Comparison of ENCODE assay signal across 12 cellular contexts in genomic region chr7:35728412-35729060, GRCh38. TPM values are rescaled to one million over a fixed set of nuclear protein-coding genes. Genes with fewer than 3 reads are reported as not detected.
DNase-seq lines count a peak whose midpoint lies in the region; ATAC-seq lines count a peak whose summit lies in the region.
"Had no signal": no experiment of that assay in that cellular context is flagged by ENCODE, and none has a peak within 500 bp of the region (broad histone marks: within the 10 kb centered on the region; RNA-seq: fewer than 3 reads in every experiment).

No MANE protein-coding gene starts in this region.

- peak overlapping the region; percentile 80 for H3K27ac Mint-ChIP-seq in stimulated activated naive CD8-positive, alpha-beta T cell treated with anti-CD3 and anti-CD28 coated beads, Interleukin-15, Interleukin-2, amounts not matched to agents 100 ng/mL and 50 ng/mL, for 24 hours
- peak overlapping the region; percentile 30 for H3K27ac Mint-ChIP-seq in activated naive CD8-positive, alpha-beta T cell treated with anti-CD3 and anti-CD28 coated beads for 36 hours
- H3K27ac Mint-ChIP-seq in memory B cell: peak overlapping the region; percentile 99

- no peaks in the 10 kb centered on the region for H3K9me3 Mint-ChIP-seq in stimulated activated naive CD8-positive, alpha-beta T cell treated with anti-CD3 and anti-CD28 coated beads, Interleukin-15, Interleukin-2, amounts not matched to agents 100 ng/mL and 50 ng/mL, for 24 hours
- peaks cover 3% of the 10 kb centered on the region for H3K9me3 Mint-ChIP-seq in activated naive CD8-positive, alpha-beta T cell treated with anti-CD3 and anti-CD28 coated beads for 36 hours
- H3K9me3 Mint-ChIP-seq in memory B cell: no peaks in the 10 kb centered on the region

- no peak for DNase-seq in stimulated activated naive CD8-positive, alpha-beta T cell treated with anti-CD3 and anti-CD28 coated beads, Interleukin-15, Interleukin-2, amounts not matched to agents 100 U/mL and 50 U/mL, for 24 hours
- no peak for DNase-seq in activated naive CD8-positive, alpha-beta T cell treated with anti-CD3 and anti-CD28 coated beads for 36 hours
- DNase-seq in memory B cell (ENCODE audit: low spot score in 2 of 2): no peak
- DNase-seq in HCEC 1CT: no peak
- DNase-seq in DMS79 (lab: John Stamatoyannopoulos, UW): no peak
- no peak for DNase-seq in GM19238 (ENCODE audit: insufficient read length, low spot score)
- DNase-seq: body of pancreas, GF-D8, left lung, NCI-H510A had no signal

- no peaks in the 10 kb centered on the region for H3K36me3 Mint-ChIP-seq in stimulated activated naive CD8-positive, alpha-beta T cell treated with anti-CD3 and anti-CD28 coated beads, Interleukin-15, Interleukin-2, amounts not matched to agents 100 ng/mL and 50 ng/mL, for 24 hours (ENCODE audit: low read depth)
- peaks cover 4% of the 10 kb centered on the region for H3K36me3 Mint-ChIP-seq in activated naive CD8-positive, alpha-beta T cell treated with anti-CD3 and anti-CD28 coated beads for 36 hours
- peaks cover 3% of the 10 kb centered on the region for H3K36me3 Mint-ChIP-seq in memory B cell

- no peak for ATAC-seq in stimulated activated naive CD8-positive, alpha-beta T cell treated with anti-CD3 and anti-CD28 coated beads, Interleukin-15, Interleukin-2, amounts not matched to agents 100 U/mL and 50 U/mL, for 24 hours
- ATAC-seq in memory B cell (ENCODE audit: low read depth) (no peak), HG02973 (IDR thresholded peaks at IDR 0.05; ENCODE audit: unreplicated experiment) (no peak)
- ATAC-seq: body of pancreas, left lung had no signal

- no peak overlapping the region for H3K4me3 Mint-ChIP-seq in stimulated activated naive CD8-positive, alpha-beta T cell treated with anti-CD3 and anti-CD28 coated beads, Interleukin-15, Interleukin-2, amounts not matched to agents 100 ng/mL and 50 ng/mL, for 24 hours
- H3K4me3 Mint-ChIP-seq in activated naive CD8-positive, alpha-beta T cell treated with anti-CD3 and anti-CD28 coated beads for 36 hours: no peak overlapping the region
- peak overlapping the region; percentile 49 for H3K4me3 Mint-ChIP-seq in memory B cell

- H3K27me3 Mint-ChIP-seq in stimulated activated naive CD8-positive, alpha-beta T cell treated with anti-CD3 and anti-CD28 coated beads, Interleukin-15, Interleukin-2, amounts not matched to agents 100 ng/mL and 50 ng/mL, for 24 hours: no peaks in the 10 kb centered on the region
- H3K27me3 Mint-ChIP-seq in activated naive CD8-positive, alpha-beta T cell treated with anti-CD3 and anti-CD28 coated beads for 36 hours: no peaks in the 10 kb centered on the region
- H3K27me3 Mint-ChIP-seq in memory B cell: no peaks in the 10 kb centered on the region

- H3K4me1 Mint-ChIP-seq in stimulated activated naive CD8-positive, alpha-beta T cell treated with anti-CD3 and anti-CD28 coated beads, Interleukin-15, Interleukin-2, amounts not matched to agents 100 ng/mL and 50 ng/mL, for 24 hours (ENCODE audit: low read depth): peaks cover 88% of the 10 kb centered on the region
- H3K4me1 Mint-ChIP-seq in activated naive CD8-positive, alpha-beta T cell treated with anti-CD3 and anti-CD28 coated beads for 36 hours: peaks cover 54% of the 10 kb centered on the region
- peaks cover 56% of the 10 kb centered on the region for H3K4me1 Mint-ChIP-seq in memory B cell

RNA-seq across cellular contexts. Expression of gene HERPUD2, which starts 33.6 kb away (rescaled TPM):
- 10 to 100 TPM; 19.1 to 21.3 TPM for total RNA-seq in activated naive CD8-positive, alpha-beta T cell treated with anti-CD3 and anti-CD28 coated beads for 36 hours

Comparison
In these comparisons a context has a peak if more than half of its experiments do, and no peak if none do; other contexts are left out.
1. H3K27ac Mint-ChIP-seq: peak in every context shown above with its lines; median percentile 99 in memory B cell; 80 in stimulated activated naive CD8-positive, alpha-beta T cell treated with anti-CD3 and anti-CD28 coated beads, Interleukin-15, Interleukin-2, amounts not matched to agents 100 ng/mL and 50 ng/mL, for 24 hours; 30 in activated naive CD8-positive, alpha-beta T cell treated with anti-CD3 and anti-CD28 coated beads for 36 hours.